8 cellular contexts compared by ENCODE assay signal in genomic region chr3:142578309-142579223, GRCh38. TPM values are rescaled to one million over a fixed set of nuclear protein-coding genes. Genes with fewer than 3 reads are reported as not detected.
DNase-seq lines count a peak whose midpoint lies in the region; ATAC-seq and TF ChIP-seq lines count a peak whose summit lies in the region.

Gene ATR, minus strand, starts transcription at chr3:142578733. Its CDS starts 29 bp downstream, at chr3:142578704.

- H2AFZ ChIP-seq in osteoblast (ENCODE audit: low read length): peak within 1 kb of the TSS; percentile 97

- H3K27ac Mint-ChIP-seq in activated naive CD4-positive, alpha-beta T cell treated with anti-CD3 and anti-CD28 coated beads, Interleukin-2, amount 50 U/mL, for 72 hours: peak within 1 kb of the TSS; percentile 91 to 100

- no peaks in the 10 kb centered on the region for H3K9me3 Mint-ChIP-seq in activated naive CD4-positive, alpha-beta T cell treated with anti-CD3 and anti-CD28 coated beads, Interleukin-2, amount 50 U/mL, for 72 hours

- peaks cover 7 to 22% of the 10 kb centered on the region in 2 donors for H3K36me3 Mint-ChIP-seq in activated naive CD4-positive, alpha-beta T cell treated with anti-CD3 and anti-CD28 coated beads, Interleukin-2, amount 50 U/mL, for 72 hours

- H3K4me1 ChIP-seq in osteoblast (ENCODE audit: insufficient read depth, low read length) (peaks cover 23% of the 10 kb centered on the region), thoracic aorta (ENCODE audit: control insufficient read depth in 1 of 2, low read depth in 2 of 2) (peaks cover 13 to 23% of the 10 kb centered on the region in 2 donors)

- peak within 1 kb of the TSS; percentile 88 for H3K4me3 ChIP-seq in GM08714 (ENCODE audit: low read length)
- H3K4me3 ChIP-seq in osteoblast (ENCODE audit: insufficient read depth, low read length): peak within 1 kb of the TSS; percentile 95
- peak within 1 kb of the TSS; percentile 87 for H3K4me3 ChIP-seq in thoracic aorta

- peak within 1 kb of the TSS; percentile 94 for H3K27ac ChIP-seq in osteoblast (ENCODE audit: low read depth, low read length)
- H3K27ac ChIP-seq in thoracic aorta: peak within 1 kb of the TSS; percentile 89 to 97

- H3K27me3 ChIP-seq in osteoblast (ENCODE audit: insufficient read depth, low read length): peaks cover 3% of the 10 kb centered on the region
- no peaks in the 10 kb centered on the region for H3K27me3 ChIP-seq in thoracic aorta (replicated peaks; ENCODE audit: insufficient read depth)

- H3K79me2 ChIP-seq in osteoblast (ENCODE audit: insufficient read depth, low read length): peaks cover 48% of the 10 kb centered on the region

- peak within 1 kb of the TSS; percentile 91 for H3K4me2 ChIP-seq in osteoblast (ENCODE audit: insufficient read depth, low read length)

- H3K9me3 ChIP-seq in osteoblast (ENCODE audit: low read depth, low read length): no peaks in the 10 kb centered on the region
- no peaks in the 10 kb centered on the region for H3K9me3 ChIP-seq in thoracic aorta

- DNase-seq in NCI-H1092 treated with DMSO at 0.1 percent for 48 hours (lab: John Stamatoyannopoulos, UW) (peak; percentile 94), SKM-1 (lab: John Stamatoyannopoulos, UW; ENCODE audit: unreplicated experiment) (peak; percentile 86), glomerular endothelial cell (ENCODE audit: extremely low read depth, low read depth, low spot score) (no peak), osteoblast (ENCODE audit: insufficient read length, low spot score, missing footprints) (peak; percentile 92), thoracic aorta (ENCODE audit: low spot score) (peak; percentile 80)
- DNase-seq in activated naive CD4-positive, alpha-beta T cell treated with anti-CD3 and anti-CD28 coated beads, Interleukin-2, amount 50 U/mL, for 72 hours (ENCODE audit: low spot score in 2 of 2): peak; percentile 96 to 97

- ATAC-seq in HG02610 (IDR thresholded peaks at IDR 0.05; ENCODE audit: unreplicated experiment): peak; percentile 96
- ATAC-seq in activated naive CD4-positive, alpha-beta T cell treated with anti-CD3 and anti-CD28 coated beads, Interleukin-2, amount 50 U/mL, for 72 hours: peak; percentile 94 to 95
- ATAC-seq in thoracic aorta (ENCODE audit: insufficient number of reproducible peaks, low FRiP score, low read depth): peak; percentile 97

- no peaks in the 10 kb centered on the region for H3K36me3 ChIP-seq in osteoblast (ENCODE audit: insufficient read depth, low read length)
- no peaks in the 10 kb centered on the region for H3K36me3 ChIP-seq in thoracic aorta

- TF ChIP-seq CTCF in osteoblast (IDR thresholded peaks at IDR 0.05; ENCODE audit: extremely low read depth, low read depth, low read length) (no peak), thoracic aorta (IDR thresholded peaks at IDR 0.05) (no peak)

- no peaks in the 10 kb centered on the region for H4K20me1 ChIP-seq in osteoblast (ENCODE audit: insufficient read depth, low read length)

RNA-seq across cellular contexts. Expression of gene ATR, which starts in this region (rescaled TPM):
- 10 to 100 TPM; 33.1 to 45.0 TPM for total RNA-seq in activated naive CD4-positive, alpha-beta T cell treated with anti-CD3 and anti-CD28 coated beads, Interleukin-2, amount 50 U/mL, for 72 hours
- total RNA-seq in glomerular endothelial cell: 19.5 and 27.6 TPM in 2 replicates
- 22.1 and 23.6 TPM in 2 replicates for total RNA-seq in osteoblast
- 10 to 100 TPM; 21.3 to 41.6 TPM for total RNA-seq in thoracic aorta
